3 cellular contexts compared by ENCODE assay signal in genomic region chr15:84917452-84917851, GRCh38.
TF ChIP-seq lines count a peak whose summit lies in the region.

No MANE protein-coding gene starts in this region.

TF ChIP-seq in IMR-90, 13 proteins besides CTCF, POLR2A, EP300 and RAD21:
- no peak for TF ChIP-seq SMC3 (IDR thresholded peaks at IDR 0.05; ENCODE audit: low read depth, low read length)
- TF ChIP-seq MAZ (IDR thresholded peaks at IDR 0.05; ENCODE audit: borderline replicate concordance, low read depth, low read length) = no peak
- TF ChIP-seq ELK1 (IDR thresholded peaks at IDR 0.05; ENCODE audit: borderline replicate concordance, low read depth, low read length) = no peak
- no peak for TF ChIP-seq FOS (IDR thresholded peaks at IDR 0.05; ENCODE audit: low read depth, low read length)
- TF ChIP-seq CEBPB (IDR thresholded peaks at IDR 0.05; ENCODE audit: low read depth, low read length) = no peak
- no peak for TF ChIP-seq USF2 (IDR thresholded peaks at IDR 0.05; ENCODE audit: low read depth, low read length)
- no peak for TF ChIP-seq MAFK (IDR thresholded peaks at IDR 0.05; ENCODE audit: low read depth, low read length)
TF ChIP-seq in IMR-90: peak in this region for 0.

TF ChIP-seq in GM12878, 131 proteins besides CTCF, POLR2A, EP300 and RAD21:
- TF ChIP-seq ZNF622 (IDR thresholded peaks at IDR 0.05) (no peak), REST (IDR thresholded peaks at IDR 0.05; ENCODE audit: low read depth, low read length) (no peak), BHLHE40 (IDR thresholded peaks at IDR 0.05; ENCODE audit: borderline replicate concordance in 1 of 2, low read depth in 2 of 2, low read length in 1 of 2) (0 out of 4 replicates have a peak, but pooled peaks of 1 of the 2 experiments have one; percentile 24)

TF ChIP-seq in SK-N-SH, 30 proteins besides CTCF, POLR2A, EP300 and RAD21:
- no peak for TF ChIP-seq EZH2phosphoT487 (IDR thresholded peaks at IDR 0.05; ENCODE audit: borderline replicate concordance, low read depth)
- TF ChIP-seq RCOR1 (IDR thresholded peaks at IDR 0.05; ENCODE audit: low read length) = no peak
- no peak for TF ChIP-seq MXI1 (IDR thresholded peaks at IDR 0.05; ENCODE audit: low read depth, low read length)
- TF ChIP-seq USF2 (IDR thresholded peaks at IDR 0.05; ENCODE audit: borderline replicate concordance, low read depth, low read length) = no peak
- no peak for TF ChIP-seq GATA2 (CRISPR knock-in tag; IDR thresholded peaks at IDR 0.05)
- no peak for TF ChIP-seq POLR2AphosphoS5 (IDR thresholded peaks at IDR 0.05; ENCODE audit: low read depth, low read length)
- no peak for TF ChIP-seq RXRA (IDR thresholded peaks at IDR 0.05; ENCODE audit: borderline replicate concordance, low read depth)
- TF ChIP-seq FOXJ3 (CRISPR knock-in tag; IDR thresholded peaks at IDR 0.05) = no peak
- no peak for TF ChIP-seq FOSL2 (IDR thresholded peaks at IDR 0.05; ENCODE audit: borderline replicate concordance, low read depth)
- TF ChIP-seq NFIC (IDR thresholded peaks at IDR 0.05; ENCODE audit: borderline replicate concordance) = no peak
- TF ChIP-seq IRF3 (IDR thresholded peaks at IDR 0.05; ENCODE audit: low read depth, low read length) = no peak
- no peak for TF ChIP-seq SIN3A (IDR thresholded peaks at IDR 0.05; ENCODE audit: borderline replicate concordance, low read depth, low read length)
- TF ChIP-seq TEAD4 (IDR thresholded peaks at IDR 0.05; ENCODE audit: borderline replicate concordance, insufficient read depth) = no peak
